In genomic region chr5:55638455-55638854, GRCh38 we compare ENCODE assay signal across 19 cellular contexts.
DNase-seq lines count a peak whose midpoint lies in the region; ATAC-seq, FAIRE-seq and TF ChIP-seq lines count a peak whose summit lies in the region.
"Had no signal": no experiment of that assay in that cellular context is flagged by ENCODE, and none has a peak within 500 bp of the region (broad histone marks: within the 10 kb centered on the region; RNA-seq: fewer than 3 reads in every experiment).

No MANE protein-coding gene starts in this region.

- WGBS in A549 (ENCODE audit: missing lambda C conversion rate), result 44% methylated on average over 4 of the region's 4 CpGs

- H3K27me3 Mint-ChIP-seq in brain (no peaks in the 10 kb centered on the region), progenitor cell of endocrine pancreas (no peaks in the 10 kb centered on the region)
- H3K27me3 Mint-ChIP-seq: stimulated activated memory B cell treated with anti-CD40 and anti-IgM and Interleukin-4, amounts not matched to agents 10 μg/mL and 1 μg/mL and 100 μg/mL, for 72 hours had no signal

- H3K9me3 ChIP-seq in A549, result no peaks in the 10 kb centered on the region
- H3K9me3 ChIP-seq: ascending aorta had no signal

- H3K36me3 Mint-ChIP-seq in brain, result peaks cover 10% of the 10 kb centered on the region
- H3K36me3 Mint-ChIP-seq in progenitor cell of endocrine pancreas (ENCODE audit: insufficient read depth), result peaks cover 5% of the 10 kb centered on the region

- no peak for TF ChIP-seq RAD21 in A549 (conservative IDR thresholded peaks at IDR 0.05 in 1 of 2, IDR thresholded peaks at IDR 0.05 in 1 of 2)

- H3K4me1 ChIP-seq in A549, result peaks cover 50% of the 10 kb centered on the region

- no peak overlapping the region; a peak in 1 of 6 replicates for H3K27ac ChIP-seq in A549
- H3K27ac ChIP-seq: ascending aorta had no signal

- no peak overlapping the region for H3K4me3 Mint-ChIP-seq in brain
- no peak overlapping the region for H3K4me3 Mint-ChIP-seq in progenitor cell of endocrine pancreas (ENCODE audit: low read depth)
- H3K4me3 Mint-ChIP-seq: stimulated activated memory B cell treated with anti-CD40 and anti-IgM and Interleukin-4, amounts not matched to agents 10 μg/mL and 1 μg/mL and 100 μg/mL, for 72 hours had no signal

- POLR2A ChIA-PET in A549 (lab: Yijun Ruan, JAX), result no interaction called here

- TF ChIP-seq EP300 in A549 (IDR thresholded peaks at IDR 0.05), result no peak

- no peak for ATAC-seq in A549
- ATAC-seq: esophagus mucosa; K562; stimulated activated memory B cell treated with anti-CD40 and anti-IgM and Interleukin-4, amounts not matched to agents 10 μg/mL and 1 μg/mL and 100 μg/mL, for 72 hours had no signal

- no peak for TF ChIP-seq CTCF in A549 (IDR thresholded peaks at IDR 0.05)
- TF ChIP-seq CTCF in brain (conservative IDR thresholded peaks at IDR 0.05), result no peak
- no peak for TF ChIP-seq CTCF in progenitor cell of endocrine pancreas (IDR thresholded peaks at IDR 0.05; ENCODE audit: unreplicated experiment)

- H3K27ac Mint-ChIP-seq in brain, result peak overlapping the region in 4 of 5 experiments; percentile 8 to 87 (median 44)
- no peak overlapping the region for H3K27ac Mint-ChIP-seq in progenitor cell of endocrine pancreas
- H3K27ac Mint-ChIP-seq: stimulated activated memory B cell treated with anti-CD40 and anti-IgM and Interleukin-4, amounts not matched to agents 10 μg/mL and 1 μg/mL and 100 μg/mL, for 72 hours had no signal

- 0 out of 3 replicates have a peak overlapping the region, but pooled peaks have one; percentile 6 for H3K4me2 ChIP-seq in A549
- H3K4me2 ChIP-seq: smooth muscle cell had no signal

- H3K4me3 ChIP-seq in A549, result no peak overlapping the region
- H3K4me3 ChIP-seq: ascending aorta, K562, smooth muscle cell had no signal

- no peaks in the 10 kb centered on the region for H3K9me3 Mint-ChIP-seq in brain
- H3K9me3 Mint-ChIP-seq in progenitor cell of endocrine pancreas (ENCODE audit: low read depth), result no peaks in the 10 kb centered on the region
- H3K9me3 Mint-ChIP-seq: stimulated activated memory B cell treated with anti-CD40 and anti-IgM and Interleukin-4, amounts not matched to agents 10 μg/mL and 1 μg/mL and 100 μg/mL, for 72 hours had no signal

- TF ChIP-seq POLR2A in A549 (IDR thresholded peaks at IDR 0.05; ENCODE audit: low read length), result no peak

- FAIRE-seq in A549 (lab: Jason Lieb, UNC), result no peak
- FAIRE-seq: K562 had no signal

- DNase-seq in A549 (ENCODE audit: low read depth in 1 of 2, low spot score in 1 of 2) (no peak), LHCN-M2 (ENCODE audit: low read depth) (peak; percentile 49), non-pigmented ciliary epithelial cell (ENCODE audit: low read depth) (peak; percentile 51), progenitor cell of endocrine pancreas (ENCODE audit: low spot score, unreplicated experiment) (no peak), NCI-H1092 treated with DMSO at 0.1 percent for 48 hours (lab: John Stamatoyannopoulos, UW) (no peak)
- DNase-seq in activated CD4-positive, alpha-beta T cell treated with anti-CD3 and anti-CD28 coated beads, Interleukin-2, amount 50 U/mL, for 48 hours, result no peak
- no peak for DNase-seq in activated CD4-positive, alpha-beta T cell treated with anti-CD3 and anti-CD28 coated beads for 4 hours
- DNase-seq: EL, hippocampal formation, kidney glomerular epithelial cell, NCI-H2227 treated with DMSO at 0.1 percent for 48 hours, Right ventricle myocardium superior, T-helper 1 cell had no signal

- CTCF ChIA-PET in A549 (lab: Yijun Ruan, JAX), result interaction anchor here (1.1 to 1.2 kb wide), 2 partner anchors 14 to 53 kb away, joined by 3 to 4 read pairs; no protein-coding TSS in a partner anchor

- H3K4me1 Mint-ChIP-seq in brain (peaks cover 47% of the 10 kb centered on the region), progenitor cell of endocrine pancreas (ENCODE audit: low read depth) (peaks cover 35% of the 10 kb centered on the region)
- H3K4me1 Mint-ChIP-seq: stimulated activated memory B cell treated with anti-CD40 and anti-IgM and Interleukin-4, amounts not matched to agents 10 μg/mL and 1 μg/mL and 100 μg/mL, for 72 hours had no signal

TF ChIP-seq in A549, 52 proteins besides CTCF, POLR2A, EP300 and RAD21:
- TF ChIP-seq HOXB13 (CRISPR knock-in tag; IDR thresholded peaks at IDR 0.05; ENCODE audit: low read depth) (no peak), GATA3 (IDR thresholded peaks at IDR 0.05; ENCODE audit: borderline replicate concordance) (peak; percentile 45; the same call in 1 of the 2 replicates)

Comparison
In these comparisons a context has a peak if more than half of its experiments do, and no peak if none do; other contexts are left out.
1. DNase-seq: peak in LHCN-M2 (single experiment) and non-pigmented ciliary epithelial cell (single experiment); none in A549 (0 of 2), progenitor cell of endocrine pancreas (single experiment), activated CD4-positive, alpha-beta T cell treated with anti-CD3 and anti-CD28 coated beads, Interleukin-2, amount 50 U/mL, for 48 hours (0 of 2), NCI-H1092 treated with DMSO at 0.1 percent for 48 hours (single experiment) and activated CD4-positive, alpha-beta T cell treated with anti-CD3 and anti-CD28 coated beads for 4 hours (0 of 2).